8 cellular contexts compared by ENCODE assay signal in the genomic region with DNA sequence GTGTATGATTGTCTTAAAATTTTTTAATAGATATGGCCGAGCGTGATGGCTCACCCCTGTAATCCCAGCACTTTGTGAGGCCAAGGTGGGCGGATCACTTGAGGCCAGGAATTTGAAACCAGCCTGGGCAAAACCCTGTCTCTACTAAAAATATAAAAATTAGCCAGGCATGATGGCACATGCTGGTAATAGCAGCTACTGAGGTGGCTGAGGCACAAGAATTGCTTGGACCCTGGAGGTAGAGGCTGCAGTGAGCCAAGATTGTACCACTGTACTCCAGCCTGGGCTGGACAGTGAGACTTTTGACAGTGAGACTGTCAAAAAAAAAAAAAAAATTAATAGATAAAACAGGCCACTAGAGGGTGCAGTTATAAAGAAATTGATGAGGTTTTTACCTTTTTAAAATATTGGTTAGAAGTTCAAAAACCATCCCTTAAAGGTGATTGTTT. TPM values are rescaled to one million over a fixed set of nuclear protein-coding genes. Genes with fewer than 3 reads are reported as not detected.
DNase-seq lines count a peak whose midpoint lies in the region; ATAC-seq, FAIRE-seq and TF ChIP-seq lines count a peak whose summit lies in the region.

No MANE protein-coding gene starts in this region.

- H3K27me3 Mint-ChIP-seq in WTC11 (ENCODE audit: low read depth): no peaks in the 10 kb centered on the region

- H3K9ac ChIP-seq in HCT116 (ENCODE audit: low read length) (no peak overlapping the region), HepG2 (ENCODE audit: insufficient read depth, low read depth, low read length) (no peak overlapping the region)

- ATAC-seq in HCT116 (peak; percentile 75), WTC11 (peak; percentile 38), HepG2 (peak; percentile 60), GM21528 (IDR thresholded peaks at IDR 0.05; ENCODE audit: low FRiP score, unreplicated experiment) (no peak)
- no peak for ATAC-seq in stimulated activated naive CD8-positive, alpha-beta T cell treated with anti-CD3 and anti-CD28 coated beads, Interleukin-15, Interleukin-2, amounts not matched to agents 100 U/mL and 50 U/mL, for 24 hours

- H4K20me1 ChIP-seq in HCT116 (ENCODE audit: insufficient read depth) (no peaks in the 10 kb centered on the region), HepG2 (ENCODE audit: insufficient read depth, low read length) (no peaks in the 10 kb centered on the region)

- TF ChIP-seq RAD21 in HCT116 (IDR thresholded peaks at IDR 0.05; ENCODE audit: low read depth) (peak; percentile 59), HepG2 (CRISPR knock-in tag; IDR thresholded peaks at IDR 0.05) (no peak)

- no peak for DNase-seq in BJ (ENCODE audit: low read depth)
- no peak for DNase-seq in HCT116 (ENCODE audit: low read depth, low spot score)
- DNase-seq in WTC11 (ENCODE audit: low spot score): no peak
- DNase-seq in HepG2 (ENCODE audit: low spot score): no peak
- DNase-seq in GM20000 (ENCODE audit: low spot score): no peak
- no peak for DNase-seq in stimulated activated naive CD8-positive, alpha-beta T cell treated with anti-CD3 and anti-CD28 coated beads, Interleukin-15, Interleukin-2, amounts not matched to agents 100 U/mL and 50 U/mL, for 24 hours
- no peak for DNase-seq in activated naive CD4-positive, alpha-beta T cell treated with Interleukin-2 at 50 U/mL for 16 hours

- H3K36me3 ChIP-seq in BJ (ENCODE audit: control insufficient read depth, insufficient read depth, low read length) (peaks cover 12% of the 10 kb centered on the region), HCT116 (ENCODE audit: control insufficient read depth in 1 of 2, insufficient read depth in 2 of 2, low read length in 2 of 2) (peaks cover 25 to 28% of the 10 kb centered on the region in 2 experiments; a peak in 3 of 4 replicates), HepG2 (replicated peaks in 1 of 2; ENCODE audit: control insufficient read depth in 1 of 2, insufficient read depth in 2 of 2, low read length in 2 of 2) (peaks cover 20 to 50% of the 10 kb centered on the region in 2 experiments; a peak in 4 of 5 replicates)

- no peaks in the 10 kb centered on the region for H3K4me1 Mint-ChIP-seq in WTC11

- H3K9me3 Mint-ChIP-seq in WTC11: no peaks in the 10 kb centered on the region

- no peak for FAIRE-seq in HepG2 (lab: Jason Lieb, UNC)

- H2AFZ ChIP-seq in HCT116 (ENCODE audit: low read depth, low read length, poor library complexity, severe bottlenecking) (no peak overlapping the region), HepG2 (ENCODE audit: low read length) (no peak overlapping the region)

- no peaks in the 10 kb centered on the region for H3K4me1 ChIP-seq in HCT116 (ENCODE audit: control insufficient read depth in 1 of 2, insufficient read depth in 2 of 2, low read length in 2 of 2)
- no peaks in the 10 kb centered on the region for H3K4me1 ChIP-seq in HepG2 (ENCODE audit: insufficient read depth, low read length)

- WGBS in HepG2 (ENCODE audit: low lambda C conversion rate): 95% methylated on average over 3 of the region's 3 CpGs

- 0 out of 2 replicates have a peak, but pooled peaks cover 3% of the 10 kb centered on the region for H3K79me2 ChIP-seq in HCT116 (ENCODE audit: insufficient read depth, low read length)
- no peaks in the 10 kb centered on the region for H3K79me2 ChIP-seq in HepG2 (ENCODE audit: insufficient read depth, low read length)

- H3K36me3 Mint-ChIP-seq in WTC11: peaks cover 47% of the 10 kb centered on the region

- intact Hi-C loops in HCT116 (cut with micrococcal nuclease): loop anchor here (5.0 to 10.0 kb wide), 2 partner anchors 302 to 415 kb away; no protein-coding TSS in a partner anchor
- intact Hi-C loops in HepG2 (cut with micrococcal nuclease; ENCODE audit: unreplicated experiment): no loop called here

- CTCF ChIA-PET in BJ (lab: Yijun Ruan, JAX) (interaction anchor here (0.6 to 3.4 kb wide), 14 partner anchors 9 to 369 kb away, joined by 3 to 12 read pairs (median 4); partner anchors contain the start of gene NOM1), HCT116 (lab: Charles Lee) (interaction anchor here (1.1 kb wide), 1 partner anchor 20 kb away, joined by 3 read pairs; no protein-coding TSS in a partner anchor), WTC11 (lab: Charles Lee) (interaction anchor here (0.5 to 0.8 kb wide), 4 partner anchors 19 to 326 kb away, joined by 3 to 6 read pairs (median 4); no protein-coding TSS in a partner anchor), HepG2 (lab: Yijun Ruan, JAX; ENCODE audit: low intra/inter-chr PET ratio, low total read pairs) (interaction anchor here (1.8 kb wide), 1 partner anchor 281 kb away, joined by 3 read pairs; no protein-coding TSS in a partner anchor)

- no peaks in the 10 kb centered on the region for H3K9me2 ChIP-seq in HCT116 (ENCODE audit: insufficient read depth)

- H3K27ac ChIP-seq in HCT116 (ENCODE audit: low read depth, low read length) (no peak overlapping the region), HepG2 (ENCODE audit: extremely low read length, insufficient read depth, low read length) (no peak overlapping the region)

- no peak overlapping the region for H3K4me3 Mint-ChIP-seq in WTC11

- H3K4me3 ChIP-seq in BJ (ENCODE audit: low read depth, low read length) (no peak overlapping the region), HCT116 (replicated peaks in 1 of 2; ENCODE audit: low read depth in 1 of 2, low read length in 2 of 2) (no peak overlapping the region), HepG2 (replicated peaks in 1 of 3; ENCODE audit: insufficient read depth in 1 of 3, low read depth in 2 of 3, low read length in 3 of 3) (no peak overlapping the region)

- TF ChIP-seq EP300 in HepG2 (IDR thresholded peaks at IDR 0.05; ENCODE audit: low read depth in 2 of 2, low read length in 2 of 2) (no peak), HepG2 (CRISPR knock-in tag; IDR thresholded peaks at IDR 0.05; ENCODE audit: borderline replicate concordance) (no peak)

- H3K9me3 ChIP-seq in HCT116 (ENCODE audit: control insufficient read depth in 1 of 2, insufficient read depth in 1 of 2, low read depth in 1 of 2, low read length in 2 of 2) (no peaks in the 10 kb centered on the region), HepG2 (ENCODE audit: low read length) (no peaks in the 10 kb centered on the region)

- in situ Hi-C loops in HepG2 (cut with HindIII; ENCODE audit: extremely low pct_ligation_motif_present, low pct_unique_long_range_greater_than_20kb): loop anchor here (25.0 kb wide), 1 partner anchor 292 kb away; no protein-coding TSS in a partner anchor

- RAD21 ChIA-PET in HCT116 (lab: Charles Lee; ENCODE audit: low non-redundant PET in 1 of 2, low total read pairs in 2 of 2, uncharacterized antibody in 2 of 2, unreplicated experiment in 2 of 2): interaction anchor here in 1 of 2 experiments (0.7 kb wide), 1 partner anchor 52 kb away, joined by 3 read pairs; no protein-coding TSS in a partner anchor

- TF ChIP-seq CTCF in BJ (IDR thresholded peaks at IDR 0.05; ENCODE audit: insufficient read depth, low read depth, low read length) (peak; percentile 25), HCT116 (IDR thresholded peaks at IDR 0.05 in 2 of 3, conservative IDR thresholded peaks at IDR 0.05 in 1 of 3; ENCODE audit: borderline replicate concordance in 1 of 3, insufficient read depth in 1 of 3, low read depth in 2 of 3, low read length in 2 of 3) (peak; percentile 19 to 49 (median 49); a peak in 3 of 6 replicates), WTC11 (IDR thresholded peaks at IDR 0.05) (0 out of 2 replicates have a peak, but pooled peaks have one; percentile 11), HepG2 (CRISPR knock-in tag; IDR thresholded peaks at IDR 0.05) (0 out of 2 replicates have a peak, but pooled peaks have one; percentile 22), GM20000 (IDR thresholded peaks at IDR 0.05; ENCODE audit: extremely low read depth, missing control alignments) (no peak)

- POLR2A ChIA-PET in BJ (lab: Charles Lee) (no interaction called here), HCT116 (lab: Charles Lee) (no interaction called here), WTC11 (lab: Charles Lee) (no interaction called here), HepG2 (lab: Yijun Ruan, JAX) (no interaction called here)

- TF ChIP-seq POLR2A in HCT116 (IDR thresholded peaks at IDR 0.05; ENCODE audit: borderline replicate concordance, extremely low read depth, insufficient read depth, insufficient read length) (no peak), HepG2 (IDR thresholded peaks at IDR 0.05; ENCODE audit: insufficient read depth in 1 of 2, low read depth in 2 of 2, low read length in 2 of 2) (no peak)

- H3K27me3 ChIP-seq in BJ (ENCODE audit: control insufficient read depth, insufficient read depth, low read length) (no peaks in the 10 kb centered on the region), HCT116 (ENCODE audit: insufficient read depth, low read length) (no peaks in the 10 kb centered on the region), HepG2 (ENCODE audit: control insufficient read depth in 1 of 2, insufficient read depth in 2 of 2, low read length in 2 of 2) (no peaks in the 10 kb centered on the region)

- no TSS peak for BruUV-seq in HCT116 (replicated peaks; lab: Mats Ljungman, UMichigan)
- no TSS peak for BruUV-seq in HepG2 (replicated peaks; lab: Mats Ljungman, UMichigan)

- H3K4me2 ChIP-seq in HCT116 (ENCODE audit: low read length) (no peak overlapping the region), HepG2 (ENCODE audit: low read depth, low read length) (no peak overlapping the region)

- H3K27ac Mint-ChIP-seq in WTC11: no peak overlapping the region

RNA-seq across cellular contexts. Expression of gene NOM1, which starts 20.5 kb away (rescaled TPM):
- polyA plus RNA-seq in BJ (2011; rRNA removed) (8.0 and 9.5 TPM in 2 replicates), HepG2 (2011; rRNA removed) (14.0 and 14.2 TPM in 2 replicates)
- polyA minus RNA-seq in BJ (2011; rRNA and poly(A)+ RNA removed): 10.4 and 12.5 TPM in 2 replicates
- total RNA-seq in HCT116 (2021; ENCODE audit: unreplicated experiment) (35.4 TPM), WTC11 (2021) (26.0 to 38.5 TPM (median 27.6 TPM) in 3 replicates), HepG2 (2016; rRNA removed; fragmentation: Illumina TruSeq; extraction: Trizol) (17.3 and 26.2 TPM in 2 replicates)
- 16.3 and 16.6 TPM in 2 replicates for polyA plus RNA-seq in HCT116 (2012)
- 19.4 and 19.6 TPM in 2 replicates for total RNA-seq in HepG2 (2016; cell fraction: cytosol; rRNA removed; fragmentation: Illumina TruSeq; extraction: Trizol; ENCODE audit: low read depth)
- 17.8 and 29.8 TPM in 2 replicates for total RNA-seq in HepG2 (2016; cell fraction: insoluble cytoplasmic fraction; rRNA removed; fragmentation: Illumina TruSeq; extraction: Trizol)
- 9.5 and 9.7 TPM in 2 replicates for total RNA-seq in HepG2 (2016; cell fraction: membrane; rRNA removed; fragmentation: Illumina TruSeq; extraction: Trizol)
- 38.8 and 47.6 TPM in 2 replicates for total RNA-seq in HepG2 (2016; cell fraction: nucleus; rRNA removed; fragmentation: Illumina TruSeq; extraction: Trizol)
- polyA plus RNA-seq in HepG2 (2011; cell fraction: cytosol; rRNA removed): 3.9 and 4.6 TPM in 2 replicates
- 31.2 and 37.8 TPM in 2 replicates for polyA plus RNA-seq in HepG2 (2011; cell fraction: nucleus; rRNA removed)
- 12.8 and 13.3 TPM in 2 replicates for polyA plus RNA-seq in HepG2 (2012)
- 0.77 and 1.1 TPM in 2 replicates for polyA plus RNA-seq in HepG2 (2016; cell fraction: cytosol; fragmentation: Illumina TruSeq; extraction: Trizol; ENCODE audit: low read depth)
- polyA plus RNA-seq in HepG2 (2016; cell fraction: insoluble cytoplasmic fraction; fragmentation: Illumina TruSeq; extraction: Trizol; ENCODE audit: low read depth): 13.4 and 13.7 TPM in 2 replicates
- 2.3 and 2.8 TPM in 2 replicates for polyA plus RNA-seq in HepG2 (2016; cell fraction: membrane; fragmentation: Illumina TruSeq; extraction: Trizol; ENCODE audit: low read depth)
- 57.7 and 61.6 TPM in 2 replicates for polyA plus RNA-seq in HepG2 (2016; cell fraction: nucleus; fragmentation: Illumina TruSeq; extraction: Trizol; ENCODE audit: insufficient read depth, low read depth)
- polyA minus RNA-seq in HepG2 (2011; rRNA and poly(A)+ RNA removed; ENCODE audit: low replicate concordance): 25.8 and 45.7 TPM in 2 replicates
- 5.3 and 6.9 TPM in 2 replicates for polyA minus RNA-seq in HepG2 (2011; cell fraction: cytosol; rRNA and poly(A)+ RNA removed)
- 44.3 and 51.8 TPM in 2 replicates for polyA minus RNA-seq in HepG2 (2011; cell fraction: nucleus; rRNA and poly(A)+ RNA removed)

RNA-seq across cellular contexts. Expression of gene MNX1, which starts 40.5 kb away (rescaled TPM):
- polyA plus RNA-seq in BJ (2011; rRNA removed): not detected in 2 replicates
- polyA minus RNA-seq in BJ (2011; rRNA and poly(A)+ RNA removed): not detected in 2 replicates
- 7.7 TPM for total RNA-seq in HCT116 (2021; ENCODE audit: unreplicated experiment)
- polyA plus RNA-seq in HCT116 (2012): 2.7 and 3.5 TPM in 2 replicates
- 0.32 to 0.46 TPM (median 0.34 TPM) in 3 replicates for total RNA-seq in WTC11 (2021)
- total RNA-seq in HepG2 (2016; rRNA removed; fragmentation: Illumina TruSeq; extraction: Trizol): 3.6 and 6.1 TPM in 2 replicates
- total RNA-seq in HepG2 (2016; cell fraction: cytosol; rRNA removed; fragmentation: Illumina TruSeq; extraction: Trizol; ENCODE audit: low read depth): 2.4 and 2.5 TPM in 2 replicates
- total RNA-seq in HepG2 (2016; cell fraction: insoluble cytoplasmic fraction; rRNA removed; fragmentation: Illumina TruSeq; extraction: Trizol): 3.4 and 9.7 TPM in 2 replicates
- 4.5 and 5.6 TPM in 2 replicates for total RNA-seq in HepG2 (2016; cell fraction: membrane; rRNA removed; fragmentation: Illumina TruSeq; extraction: Trizol)
- total RNA-seq in HepG2 (2016; cell fraction: nucleus; rRNA removed; fragmentation: Illumina TruSeq; extraction: Trizol): 6.7 and 7.4 TPM in 2 replicates
- 0.91 and 0.94 TPM in 2 replicates for polyA plus RNA-seq in HepG2 (2011; rRNA removed)
- 0.37 and 1.0 TPM in 2 replicates for polyA plus RNA-seq in HepG2 (2011; cell fraction: cytosol; rRNA removed)
- polyA plus RNA-seq in HepG2 (2011; cell fraction: nucleus; rRNA removed): 3.8 and 4.5 TPM in 2 replicates
- polyA plus RNA-seq in HepG2 (2012): 1.7 and 2.4 TPM in 2 replicates
- polyA plus RNA-seq in HepG2 (2016; cell fraction: cytosol; fragmentation: Illumina TruSeq; extraction: Trizol; ENCODE audit: low read depth): 2.2 and 3.2 TPM in 2 replicates
- polyA plus RNA-seq in HepG2 (2016; cell fraction: insoluble cytoplasmic fraction; fragmentation: Illumina TruSeq; extraction: Trizol; ENCODE audit: low read depth): 6.3 and 6.7 TPM in 2 replicates
- 4.5 and 4.8 TPM in 2 replicates for polyA plus RNA-seq in HepG2 (2016; cell fraction: membrane; fragmentation: Illumina TruSeq; extraction: Trizol; ENCODE audit: low read depth)
- 16.6 TPM in 2 replicates for polyA plus RNA-seq in HepG2 (2016; cell fraction: nucleus; fragmentation: Illumina TruSeq; extraction: Trizol; ENCODE audit: insufficient read depth, low read depth)
- polyA minus RNA-seq in HepG2 (2011; rRNA and poly(A)+ RNA removed; ENCODE audit: low replicate concordance): 0.98 and 1.5 TPM in 2 replicates
- polyA minus RNA-seq in HepG2 (2011; cell fraction: cytosol; rRNA and poly(A)+ RNA removed): 0.89 and 1.6 TPM in 2 replicates
- 3.2 and 7.9 TPM in 2 replicates for polyA minus RNA-seq in HepG2 (2011; cell fraction: nucleus; rRNA and poly(A)+ RNA removed)

Comparison
In these comparisons a context has a peak if more than half of its experiments do, and no peak if none do; other contexts are left out.
1. ATAC-seq: peak in HCT116 (single experiment), WTC11 (single experiment) and HepG2 (single experiment); none in GM21528 (single experiment) and stimulated activated naive CD8-positive, alpha-beta T cell treated with anti-CD3 and anti-CD28 coated beads, Interleukin-15, Interleukin-2, amounts not matched to agents 100 U/mL and 50 U/mL, for 24 hours (single experiment).